9 cellular contexts compared by ENCODE assay signal in genomic region chr19:15431396-15432017, GRCh38. TPM values are rescaled to one million over a fixed set of nuclear protein-coding genes. Genes with fewer than 3 reads are reported as not detected.
DNase-seq lines count a peak whose midpoint lies in the region; ATAC-seq, FAIRE-seq and TF ChIP-seq lines count a peak whose summit lies in the region.
"Had no signal": no experiment of that assay in that cellular context is flagged by ENCODE, and none has a peak within 500 bp of the region (broad histone marks: within the 10 kb centered on the region; RNA-seq: fewer than 3 reads in every experiment).

No MANE protein-coding gene starts in this region.

- no peaks in the 10 kb centered on the region for H3K9me3 ChIP-seq in adipocyte (ENCODE audit: control insufficient read depth, low read length)
- no peaks in the 10 kb centered on the region for H3K9me3 ChIP-seq in left lung
- H3K9me3 ChIP-seq in testis: no peaks in the 10 kb centered on the region

- WGBS in testis, 2 donors: 4 to 8% methylated on average over 7 of the region's 7 CpGs

- TF ChIP-seq CTCF in left lung (IDR thresholded peaks at IDR 0.05): no peak
- no peak for TF ChIP-seq CTCF in testis (IDR thresholded peaks at IDR 0.05)

- H3K27me3 Mint-ChIP-seq in activated CD4-positive, alpha-beta T cell treated with anti-CD3 and anti-CD28 coated beads, Interleukin-2, amount 10 ng/mL, durations not matched to agents 24 days and 14 days: peaks cover 2% of the 10 kb centered on the region

- peaks cover 27% of the 10 kb centered on the region for H3K36me3 Mint-ChIP-seq in activated CD4-positive, alpha-beta T cell treated with anti-CD3 and anti-CD28 coated beads, Interleukin-2, amount 10 ng/mL, durations not matched to agents 24 days and 14 days (ENCODE audit: low read depth)

- H3K4me3 ChIP-seq in adipocyte (ENCODE audit: low read length): peak overlapping the region; percentile 94
- peak overlapping the region; percentile 61 to 76 for H3K4me3 ChIP-seq in left lung
- peak overlapping the region; percentile 78 to 90 for H3K4me3 ChIP-seq in testis

- peak overlapping the region; percentile 99 for H3K4me3 Mint-ChIP-seq in activated CD4-positive, alpha-beta T cell treated with anti-CD3 and anti-CD28 coated beads, Interleukin-2, amount 10 ng/mL, durations not matched to agents 24 days and 14 days

- peaks cover 29% of the 10 kb centered on the region for H3K4me1 Mint-ChIP-seq in activated CD4-positive, alpha-beta T cell treated with anti-CD3 and anti-CD28 coated beads, Interleukin-2, amount 10 ng/mL, durations not matched to agents 24 days and 14 days

- FAIRE-seq in urothelium cell line (lab: Jason Lieb, UNC): no peak
- FAIRE-seq: colon had no signal

- H3K27me3 ChIP-seq in adipocyte (replicated peaks; ENCODE audit: control insufficient read depth, insufficient read depth, low read length): no peaks in the 10 kb centered on the region
- no peaks in the 10 kb centered on the region for H3K27me3 ChIP-seq in left lung
- no peaks in the 10 kb centered on the region for H3K27me3 ChIP-seq in testis

- no peak for TF ChIP-seq POLR2A in testis (IDR thresholded peaks at IDR 0.05)

- no peak for ATAC-seq in left lung

- intact Hi-C loops in activated CD4-positive, alpha-beta T cell treated with anti-CD3 and anti-CD28 coated beads, Interleukin-2, amount 10 ng/mL, durations not matched to agents 24 days and 14 days (cut with micrococcal nuclease): loop anchor here (1.0 to 2.0 kb wide), 4 partner anchors 12 to 125 kb away; partner anchors contain the start of gene AKAP8
- intact Hi-C loops in left lung (cut with DNase I): no loop called here
- intact Hi-C loops in testis (cut with DNase I; ENCODE audit: low total_unique reads): loop anchor here (10.0 kb wide), 1 partner anchor 167 kb away; no protein-coding TSS in a partner anchor

- H3K9me3 Mint-ChIP-seq in activated CD4-positive, alpha-beta T cell treated with anti-CD3 and anti-CD28 coated beads, Interleukin-2, amount 10 ng/mL, durations not matched to agents 24 days and 14 days: no peaks in the 10 kb centered on the region

- H3K36me3 ChIP-seq in adipocyte (ENCODE audit: control insufficient read depth, insufficient read depth, low read length, severe bottlenecking) (peaks cover 21% of the 10 kb centered on the region), left lung (peaks cover 0 to 36% of the 10 kb centered on the region in 2 donors), testis (ENCODE audit: low read depth, missing control alignments) (no peaks in the 10 kb centered on the region)

- H3K27ac Mint-ChIP-seq in activated CD4-positive, alpha-beta T cell treated with anti-CD3 and anti-CD28 coated beads, Interleukin-2, amount 10 ng/mL, durations not matched to agents 24 days and 14 days: peak overlapping the region; percentile 98

- peaks cover 24% of the 10 kb centered on the region for H3K4me1 ChIP-seq in adipocyte (ENCODE audit: control insufficient read depth, insufficient read depth, low read length)
- peaks cover 16 to 38% of the 10 kb centered on the region in 2 donors for H3K4me1 ChIP-seq in left lung
- H3K4me1 ChIP-seq in testis: peaks cover 18% of the 10 kb centered on the region

- DNase-seq in activated CD4-positive, alpha-beta T cell treated with anti-CD3 and anti-CD28 coated beads, Interleukin-2, amount 10 ng/mL, durations not matched to agents 24 days and 14 days: no peak
- no peak for DNase-seq in activated CD4-positive, alpha-beta T cell treated with anti-CD3 and anti-CD28 coated beads, Interleukin-2, amount 50 U/mL, for 1 hour
- DNase-seq in adipocyte (ENCODE audit: low read depth): no peak
- DNase-seq in left lung: no peak
- no peak for DNase-seq in testis
- DNase-seq in DMS 273 (lab: John Stamatoyannopoulos, UW; ENCODE audit: unreplicated experiment): no peak
- no peak for DNase-seq in NCI-H2227 treated with DMSO at 0.1 percent for 48 hours (lab: John Stamatoyannopoulos, UW)
- DNase-seq in urothelium cell line (ENCODE audit: low spot score): no peak

- H3K9ac ChIP-seq in adipocyte (ENCODE audit: low read length): peak overlapping the region; percentile 95

- H3K27ac ChIP-seq in left lung: peak overlapping the region in 1 of 2 donors; percentile 69
- peak overlapping the region in 1 of 2 donors; percentile 72 for H3K27ac ChIP-seq in testis

RNA-seq across cellular contexts. Expression of gene AKAP8L, which starts 12.7 kb away (rescaled TPM):
- total RNA-seq in activated CD4-positive, alpha-beta T cell treated with anti-CD3 and anti-CD28 coated beads, Interleukin-2, amount 10 ng/mL, durations not matched to agents 24 days and 14 days: 76.8 and 80.1 TPM in 2 replicates
- total RNA-seq in left lung: 10 to 100 TPM; 76.4 to 81.1 TPM
- 100 to 1,000 TPM; 334 to 399 TPM for total RNA-seq in testis
- polyA plus RNA-seq in testis (ENCODE audit: insufficient read depth, low read depth, low replicate concordance): 131 TPM

RNA-seq across cellular contexts. Expression of gene WIZ, which starts 18.2 kb away (rescaled TPM):
- 36.3 and 36.5 TPM in 2 replicates for total RNA-seq in activated CD4-positive, alpha-beta T cell treated with anti-CD3 and anti-CD28 coated beads, Interleukin-2, amount 10 ng/mL, durations not matched to agents 24 days and 14 days
- total RNA-seq in left lung: 10 to 100 TPM; 31.0 to 36.2 TPM
- total RNA-seq in testis: 100 to 1,000 TPM; 109 to 118 TPM
- polyA plus RNA-seq in testis (ENCODE audit: insufficient read depth, low read depth, low replicate concordance): 66.2 TPM

RNA-seq across cellular contexts. Expression of gene RASAL3, which starts 32.8 kb away (rescaled TPM):
- total RNA-seq in activated CD4-positive, alpha-beta T cell treated with anti-CD3 and anti-CD28 coated beads, Interleukin-2, amount 10 ng/mL, durations not matched to agents 24 days and 14 days: 110 and 114 TPM in 2 replicates
- total RNA-seq in left lung (10 to 100 TPM in 1 of 2 donors, 1 to 10 TPM in 1; 7.6 to 27.1 TPM), testis (1 to 10 TPM; 1.4 to 2.7 TPM)
- polyA plus RNA-seq in testis (ENCODE audit: insufficient read depth, low read depth, low replicate concordance): 2.0 TPM

RNA-seq across cellular contexts. Expression of gene PGLYRP2, which starts 47.8 kb away (rescaled TPM):
- not detected in 2 replicates for total RNA-seq in activated CD4-positive, alpha-beta T cell treated with anti-CD3 and anti-CD28 coated beads, Interleukin-2, amount 10 ng/mL, durations not matched to agents 24 days and 14 days
- total RNA-seq in left lung (not detected), testis (10 to 100 TPM; 43.7 to 44.4 TPM)
- polyA plus RNA-seq in testis (ENCODE audit: insufficient read depth, low read depth, low replicate concordance): 27.8 TPM

RNA-seq across cellular contexts. Expression of gene AKAP8, which starts 51.9 kb away (rescaled TPM):
- 55.4 and 56.2 TPM in 2 replicates for total RNA-seq in activated CD4-positive, alpha-beta T cell treated with anti-CD3 and anti-CD28 coated beads, Interleukin-2, amount 10 ng/mL, durations not matched to agents 24 days and 14 days
- total RNA-seq in left lung: 10 to 100 TPM; 19.5 to 36.8 TPM
- total RNA-seq in testis: 10 to 100 TPM; 44.0 to 46.3 TPM
- polyA plus RNA-seq in testis (ENCODE audit: insufficient read depth, low read depth, low replicate concordance): 20.1 TPM

Comparison
In these comparisons a context has a peak if more than half of its experiments do, and no peak if none do; other contexts are left out.
1. intact Hi-C loops: an anchor here in activated CD4-positive, alpha-beta T cell treated with anti-CD3 and anti-CD28 coated beads, Interleukin-2, amount 10 ng/mL, durations not matched to agents 24 days and 14 days (1.0 to 2.0 kb wide) and testis (10.0 kb wide); none called in left lung.